Comparison of ENCODE assay signal across 7 cellular contexts in the genomic region with DNA sequence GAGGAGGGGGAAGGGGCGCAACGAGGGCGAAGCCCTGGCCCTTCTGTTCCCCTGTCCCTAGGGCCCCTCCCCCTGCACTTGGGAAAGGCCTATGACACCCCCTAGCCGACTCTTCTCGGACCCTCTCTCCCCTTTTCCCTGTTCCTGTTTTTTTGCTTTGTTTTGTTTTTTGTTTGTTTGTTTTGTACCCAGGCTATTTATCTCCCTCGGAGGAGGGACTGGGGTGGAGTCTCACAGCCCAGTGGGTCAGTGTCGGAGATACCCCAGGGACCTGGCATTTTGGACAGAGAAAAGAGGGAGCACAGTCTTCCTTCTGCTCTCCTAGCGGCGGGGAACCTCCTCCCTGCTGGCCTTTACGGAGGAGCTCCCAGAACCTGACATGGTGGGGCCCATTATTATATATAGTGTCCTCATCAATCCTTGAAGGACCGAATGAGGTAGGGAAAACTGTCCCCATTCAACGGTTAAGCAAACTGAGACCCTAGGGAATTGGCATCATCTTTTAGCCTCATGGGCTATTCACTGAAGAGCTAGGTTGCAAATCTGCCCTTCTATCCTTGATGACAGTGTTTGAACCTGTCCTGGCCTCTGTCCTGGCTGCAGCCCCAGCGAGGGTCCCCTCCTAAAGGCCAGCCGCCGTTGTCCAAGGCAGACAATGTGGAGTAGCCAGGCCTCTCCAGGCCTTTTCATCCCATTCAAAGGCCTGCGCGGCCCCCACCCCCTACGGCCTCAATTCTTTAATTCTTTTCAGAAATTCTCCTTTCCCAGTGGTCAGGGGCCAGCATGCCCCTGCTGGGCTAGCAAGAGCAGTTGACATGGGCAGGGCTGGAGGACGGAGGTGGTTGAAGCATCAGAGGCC. TPM values are rescaled to one million over a fixed set of nuclear protein-coding genes. Genes with fewer than 3 reads are reported as not detected.
A peak's percentile ranks its signal among the peaks of the same experiment; 100 is the strongest.
DNase-seq lines count a peak whose midpoint lies in the region; ATAC-seq and TF ChIP-seq lines count a peak whose summit lies in the region.

No MANE protein-coding gene starts in this region.

- H3K27ac Mint-ChIP-seq in activated naive CD8-positive, alpha-beta T cell: no peak overlapping the region
- no peak overlapping the region for H3K27ac Mint-ChIP-seq in stimulated activated memory B cell treated with anti-CD40 and anti-IgM and Interleukin-4, amounts not matched to agents 10 μg/mL and 1 μg/mL and 100 μg/mL, for 72 hours

- peak overlapping the region; percentile 63 to 82 for H3K4me3 ChIP-seq in HCT116 (replicated peaks in 1 of 2; ENCODE audit: low read depth in 1 of 2, low read length in 2 of 2)

- H3K36me3 ChIP-seq in HCT116 (ENCODE audit: control insufficient read depth in 1 of 2, insufficient read depth in 2 of 2, low read length in 2 of 2): no peaks in the 10 kb centered on the region

- H3K9me3 ChIP-seq in HCT116 (ENCODE audit: control insufficient read depth in 1 of 2, insufficient read depth in 1 of 2, low read depth in 1 of 2, low read length in 2 of 2): no peaks in the 10 kb centered on the region

- peak overlapping the region; percentile 73; the same call in 1 of the 2 replicates for H3K27ac ChIP-seq in HCT116 (ENCODE audit: low read depth, low read length)

- no peak overlapping the region for H2AFZ ChIP-seq in HCT116 (ENCODE audit: low read depth, low read length, poor library complexity, severe bottlenecking)

- H3K9me2 ChIP-seq in HCT116 (ENCODE audit: insufficient read depth): no peaks in the 10 kb centered on the region

- CTCF ChIA-PET in HCT116 (lab: Charles Lee): interaction anchor here (0.8 to 1.8 kb wide), 5 partner anchors 9 to 416 kb away, joined by 3 to 6 read pairs (median 3); no protein-coding TSS in a partner anchor

- no peaks in the 10 kb centered on the region for H3K27me3 ChIP-seq in HCT116 (ENCODE audit: insufficient read depth, low read length)

- ATAC-seq in HCT116 (peak; percentile 13), GM18498 (IDR thresholded peaks at IDR 0.05; ENCODE audit: unreplicated experiment) (no peak)
- no peak for ATAC-seq in stimulated activated memory B cell treated with anti-CD40 and anti-IgM and Interleukin-4, amounts not matched to agents 10 μg/mL and 1 μg/mL and 100 μg/mL, for 72 hours

- DNase-seq in HCT116 (ENCODE audit: low read depth, low spot score) (no peak), iPS-NIHi11 (ENCODE audit: low spot score) (peak; percentile 11), HT-29 (ENCODE audit: low spot score) (no peak), NCI-H526 (lab: John Stamatoyannopoulos, UW) (no peak)

- peak overlapping the region; percentile 82 for H3K4me3 Mint-ChIP-seq in activated naive CD8-positive, alpha-beta T cell
- peak overlapping the region; percentile 70 for H3K4me3 Mint-ChIP-seq in stimulated activated memory B cell treated with anti-CD40 and anti-IgM and Interleukin-4, amounts not matched to agents 10 μg/mL and 1 μg/mL and 100 μg/mL, for 72 hours

- POLR2A ChIA-PET in HCT116 (lab: Charles Lee): no interaction called here

- H4K20me1 ChIP-seq in HCT116 (ENCODE audit: insufficient read depth): no peaks in the 10 kb centered on the region

- no peak for TF ChIP-seq RAD21 in HCT116 (IDR thresholded peaks at IDR 0.05; ENCODE audit: low read depth)

- no peak for TF ChIP-seq POLR2A in HCT116 (IDR thresholded peaks at IDR 0.05; ENCODE audit: borderline replicate concordance, extremely low read depth, insufficient read depth, insufficient read length)

- intact Hi-C loops in HCT116 (cut with micrococcal nuclease): loop anchor here (5.0 kb wide), 1 partner anchor 151 kb away; no protein-coding TSS in a partner anchor

- no peaks in the 10 kb centered on the region for H3K79me2 ChIP-seq in HCT116 (ENCODE audit: insufficient read depth, low read length)

- TF ChIP-seq CTCF in HCT116 (IDR thresholded peaks at IDR 0.05 in 2 of 3, conservative IDR thresholded peaks at IDR 0.05 in 1 of 3; ENCODE audit: borderline replicate concordance in 1 of 3, insufficient read depth in 1 of 3, low read depth in 2 of 3, low read length in 2 of 3): no peak

- TSS peak; percentile 41 for BruUV-seq in HCT116 (replicated peaks; lab: Mats Ljungman, UMichigan)

- peaks cover 16% of the 10 kb centered on the region for H3K4me1 Mint-ChIP-seq in activated naive CD8-positive, alpha-beta T cell (ENCODE audit: low read depth)
- peaks cover 32% of the 10 kb centered on the region for H3K4me1 Mint-ChIP-seq in stimulated activated memory B cell treated with anti-CD40 and anti-IgM and Interleukin-4, amounts not matched to agents 10 μg/mL and 1 μg/mL and 100 μg/mL, for 72 hours

- H3K9me3 Mint-ChIP-seq in activated naive CD8-positive, alpha-beta T cell (ENCODE audit: low read depth): no peaks in the 10 kb centered on the region
- H3K9me3 Mint-ChIP-seq in stimulated activated memory B cell treated with anti-CD40 and anti-IgM and Interleukin-4, amounts not matched to agents 10 μg/mL and 1 μg/mL and 100 μg/mL, for 72 hours: no peaks in the 10 kb centered on the region

- H3K4me2 ChIP-seq in HCT116 (ENCODE audit: low read length): peak overlapping the region; percentile 94

- H3K9ac ChIP-seq in HCT116 (ENCODE audit: low read length): peak overlapping the region; percentile 78

- H3K27me3 Mint-ChIP-seq in activated naive CD8-positive, alpha-beta T cell: peaks cover 10% of the 10 kb centered on the region
- H3K27me3 Mint-ChIP-seq in stimulated activated memory B cell treated with anti-CD40 and anti-IgM and Interleukin-4, amounts not matched to agents 10 μg/mL and 1 μg/mL and 100 μg/mL, for 72 hours: peaks cover 85% of the 10 kb centered on the region

- peaks cover 4 to 18% of the 10 kb centered on the region in 2 experiments; a peak in 3 of 4 replicates for H3K4me1 ChIP-seq in HCT116 (ENCODE audit: control insufficient read depth in 1 of 2, insufficient read depth in 2 of 2, low read length in 2 of 2)

- no peaks in the 10 kb centered on the region for H3K36me3 Mint-ChIP-seq in activated naive CD8-positive, alpha-beta T cell
- no peaks in the 10 kb centered on the region for H3K36me3 Mint-ChIP-seq in stimulated activated memory B cell treated with anti-CD40 and anti-IgM and Interleukin-4, amounts not matched to agents 10 μg/mL and 1 μg/mL and 100 μg/mL, for 72 hours

- RAD21 ChIA-PET in HCT116 (lab: Charles Lee; ENCODE audit: low non-redundant PET in 1 of 2, low total read pairs in 2 of 2, uncharacterized antibody in 2 of 2, unreplicated experiment in 2 of 2): no interaction called here

TF ChIP-seq in HCT116, 20 proteins besides CTCF, POLR2A, EP300 and RAD21:
- TF ChIP-seq FOSL1 (IDR thresholded peaks at IDR 0.05; ENCODE audit: low read depth) (no peak), SRF (IDR thresholded peaks at IDR 0.05; ENCODE audit: low read depth) (no peak), CBX3 (IDR thresholded peaks at IDR 0.05; ENCODE audit: low read depth) (no peak), ZNF274 (IDR thresholded peaks at IDR 0.05; ENCODE audit: low read depth, low read length) (no peak)
- TF ChIP-seq, protein P1, sequence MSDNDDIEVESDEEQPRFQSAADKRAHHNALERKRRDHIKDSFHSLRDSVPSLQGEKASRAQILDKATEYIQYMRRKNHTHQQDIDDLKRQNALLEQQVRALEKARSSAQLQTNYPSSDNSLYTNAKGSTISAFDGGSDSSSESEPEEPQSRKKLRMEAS (IDR thresholded peaks at IDR 0.05): no peak

RNA-seq across cellular contexts. Expression of gene EMID1, which starts 0.9 kb away (rescaled TPM):
- 9.6 TPM for total RNA-seq in HCT116 (2021; ENCODE audit: unreplicated experiment)
- 13.4 and 16.1 TPM in 2 replicates for polyA plus RNA-seq in HCT116 (2012)
- total RNA-seq in HT-29 (2014; rRNA removed; shearing (Covaris generic)): 1.5 TPM in 1 of 2 replicates, not detected in the other
